In the genomic region with DNA sequence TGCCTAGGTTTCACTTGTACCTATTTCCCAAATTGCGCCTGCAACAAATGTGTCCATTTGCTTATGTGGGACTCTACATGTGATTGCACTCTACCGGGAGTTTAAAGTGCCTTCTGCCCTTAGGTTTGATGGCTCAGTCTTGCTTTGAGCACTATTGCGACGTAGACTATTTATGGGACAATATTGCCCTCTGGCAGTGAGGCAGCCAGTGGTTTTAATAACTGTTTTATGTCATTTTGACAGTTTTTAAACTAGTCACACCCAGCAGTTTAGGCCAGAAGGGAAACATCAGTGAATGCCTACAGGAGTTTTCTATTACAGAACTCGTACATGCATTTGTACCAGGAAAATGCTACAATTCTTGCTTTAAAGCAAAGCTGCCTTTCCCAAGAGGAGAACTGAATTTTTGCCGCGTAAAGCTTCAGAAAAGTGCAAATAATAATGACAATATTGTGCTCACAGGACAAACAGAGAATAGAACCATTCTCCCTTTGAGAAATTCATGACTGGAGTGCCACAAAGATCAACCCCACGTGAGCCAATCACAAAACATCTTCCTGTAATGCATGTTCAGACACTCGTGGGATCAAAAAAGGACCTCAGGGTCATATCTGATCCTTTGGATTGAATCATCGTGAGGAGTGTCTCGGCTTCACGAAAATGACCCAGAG, we compare ENCODE assay signal across 14 cellular contexts.
DNase-seq lines count a peak whose midpoint lies in the region; ATAC-seq and TF ChIP-seq lines count a peak whose summit lies in the region.
"Had no signal": no experiment of that assay in that cellular context is flagged by ENCODE, and none has a peak within 500 bp of the region (broad histone marks: within the 10 kb centered on the region; RNA-seq: fewer than 3 reads in every experiment).

No MANE protein-coding gene starts in this region.

- ATAC-seq in HG03280 (IDR thresholded peaks at IDR 0.05; ENCODE audit: unreplicated experiment) (no peak), GM21619 (IDR thresholded peaks at IDR 0.05; ENCODE audit: unreplicated experiment) (no peak)
- ATAC-seq: left lobe of liver, WTC11 had no signal

- DNase-seq in GM03348 (ENCODE audit: low spot score) (peak; percentile 17), fibroblast of pulmonary artery (ENCODE audit: low read depth) (peak; percentile 7), T-helper 1 cell (no peak), uterus (no peak)
- DNase-seq: activated T-cell treated with anti-CD3 and anti-CD28 coated beads, Interleukin-2, amount 50 U/mL, for 48 hours; DMS153; Peyer's patch; tibial artery had no signal

- H4K20me1 ChIP-seq in OCI-LY3 (ENCODE audit: insufficient read depth, low read length) = no peaks in the 10 kb centered on the region

- no peak overlapping the region for H2AFZ ChIP-seq in OCI-LY3 (ENCODE audit: low read depth, low read length)

- no peak overlapping the region for H3K4me2 ChIP-seq in OCI-LY3 (ENCODE audit: low read length)

- H3K4me1 ChIP-seq in OCI-LY3 (ENCODE audit: low read length) = peaks cover 26% of the 10 kb centered on the region
- peaks cover 11% of the 10 kb centered on the region for H3K4me1 ChIP-seq in rectal smooth muscle tissue (ENCODE audit: control insufficient read depth, insufficient read depth, low read length)
- no peaks in the 10 kb centered on the region for H3K4me1 ChIP-seq in uterus
- H3K4me1 ChIP-seq: Peyer's patch had no signal

- H3K27ac ChIP-seq in OCI-LY3 (ENCODE audit: low read length) (no peak overlapping the region), rectal smooth muscle tissue (ENCODE audit: low read depth, low read length) (no peak overlapping the region), uterus (no peak overlapping the region)
- H3K27ac ChIP-seq: Peyer's patch, tibial artery had no signal

- H3K36me3 ChIP-seq in OCI-LY3 (replicated peaks; ENCODE audit: low read depth, low read length) = no peaks in the 10 kb centered on the region
- no peaks in the 10 kb centered on the region for H3K36me3 ChIP-seq in rectal smooth muscle tissue (ENCODE audit: control insufficient read depth, insufficient read depth, low read length)
- H3K36me3 ChIP-seq in uterus = no peaks in the 10 kb centered on the region
- H3K36me3 ChIP-seq: Peyer's patch, tibial artery had no signal

- H3K9ac ChIP-seq in OCI-LY3 (ENCODE audit: low read length) = no peak overlapping the region
- H3K9ac ChIP-seq in rectal smooth muscle tissue (ENCODE audit: low read length) = no peak overlapping the region

- no peaks in the 10 kb centered on the region for H3K27me3 ChIP-seq in OCI-LY3 (ENCODE audit: low read depth, low read length)
- no peaks in the 10 kb centered on the region for H3K27me3 ChIP-seq in rectal smooth muscle tissue (ENCODE audit: control insufficient read depth, insufficient read depth, low read length)
- H3K27me3 ChIP-seq in uterus = no peaks in the 10 kb centered on the region
- H3K27me3 ChIP-seq: Peyer's patch, tibial artery had no signal

- 0 out of 2 replicates have a peak, but pooled peaks have one; percentile 11 for TF ChIP-seq CTCF in OCI-LY3 (IDR thresholded peaks at IDR 0.05; ENCODE audit: low read depth, low read length)
- TF ChIP-seq CTCF in fibroblast of pulmonary artery (IDR thresholded peaks at IDR 0.05; ENCODE audit: low read length, missing control alignments) = no peak
- no peak for TF ChIP-seq CTCF in uterus (IDR thresholded peaks at IDR 0.05)

- no peak overlapping the region for H3K4me3 ChIP-seq in OCI-LY3 (ENCODE audit: low read length)
- no peak overlapping the region for H3K4me3 ChIP-seq in fibroblast of pulmonary artery (replicated peaks; ENCODE audit: low read depth, low read length)
- H3K4me3 ChIP-seq in rectal smooth muscle tissue (ENCODE audit: low read length) = peak overlapping the region; percentile 1
- H3K4me3 ChIP-seq in uterus = no peak overlapping the region
- H3K4me3 ChIP-seq: Peyer's patch, tibial artery had no signal

- H3K9me3 ChIP-seq in OCI-LY3 (ENCODE audit: insufficient read depth, low read length) (no peaks in the 10 kb centered on the region), uterus (no peaks in the 10 kb centered on the region)
- H3K9me3 ChIP-seq: Peyer's patch, tibial artery had no signal

- intact Hi-C loops in uterus (cut with DNase I; ENCODE audit: low total_unique reads) = no loop called here

- no peaks in the 10 kb centered on the region for H3K79me2 ChIP-seq in OCI-LY3 (ENCODE audit: low read length)

- no peak for TF ChIP-seq POLR2A in uterus (IDR thresholded peaks at IDR 0.05)

Comparison
In these comparisons a context has a peak if more than half of its experiments do, and no peak if none do; other contexts are left out.
1. DNase-seq: peak in GM03348 (single experiment) and fibroblast of pulmonary artery (single experiment); none in T-helper 1 cell (0 of 5) and uterus (0 of 2).